12 cellular contexts compared by ENCODE assay signal in genomic region chr7:50594734-50595537, GRCh38. TPM values are rescaled to one million over a fixed set of nuclear protein-coding genes. Genes with fewer than 3 reads are reported as not detected.
DNase-seq lines count a peak whose midpoint lies in the region; ATAC-seq lines count a peak whose summit lies in the region.
"Had no signal": no experiment of that assay in that cellular context is flagged by ENCODE, and none has a peak within 500 bp of the region (broad histone marks: within the 10 kb centered on the region; RNA-seq: fewer than 3 reads in every experiment).

No MANE protein-coding gene starts in this region.

- H3K9me3 Mint-ChIP-seq in activated T-cell treated with anti-CD3 and anti-CD28 coated beads, Interleukin-2, amount 50 U/mL, for 24 hours, result no peaks in the 10 kb centered on the region
- H3K9me3 Mint-ChIP-seq in stimulated activated naive B cell treated with anti-CD40 and anti-IgM and Interleukin-4, amounts not matched to agents 10 μg/mL and 1 μg/mL and 100 μg/mL, for 72 hours, result no peaks in the 10 kb centered on the region
- H3K9me3 Mint-ChIP-seq: naive thymus-derived CD8-positive, alpha-beta T cell had no signal

- peak overlapping the region; percentile 72 for H3K27ac Mint-ChIP-seq in activated T-cell treated with anti-CD3 and anti-CD28 coated beads, Interleukin-2, amount 50 U/mL, for 24 hours
- no peak overlapping the region for H3K27ac Mint-ChIP-seq in stimulated activated naive B cell treated with anti-CD40 and anti-IgM and Interleukin-4, amounts not matched to agents 10 μg/mL and 1 μg/mL and 100 μg/mL, for 72 hours

- peaks cover 12% of the 10 kb centered on the region for H3K27me3 Mint-ChIP-seq in activated T-cell treated with anti-CD3 and anti-CD28 coated beads, Interleukin-2, amount 50 U/mL, for 24 hours
- H3K27me3 Mint-ChIP-seq in stimulated activated naive B cell treated with anti-CD40 and anti-IgM and Interleukin-4, amounts not matched to agents 10 μg/mL and 1 μg/mL and 100 μg/mL, for 72 hours, result peaks cover 0 to 12% of the 10 kb centered on the region in 2 donors

- peak overlapping the region; percentile 3 for H3K4me3 Mint-ChIP-seq in activated T-cell treated with anti-CD3 and anti-CD28 coated beads, Interleukin-2, amount 50 U/mL, for 24 hours
- H3K4me3 Mint-ChIP-seq in stimulated activated naive B cell treated with anti-CD40 and anti-IgM and Interleukin-4, amounts not matched to agents 10 μg/mL and 1 μg/mL and 100 μg/mL, for 72 hours, result no peak overlapping the region
- H3K4me3 Mint-ChIP-seq: naive thymus-derived CD8-positive, alpha-beta T cell had no signal

- no peak for DNase-seq in activated T-cell treated with anti-CD3 and anti-CD28 coated beads, Interleukin-2, amount 50 U/mL, for 24 hours
- DNase-seq in activated T-cell treated with anti-CD3 and anti-CD28 coated beads for 4 hours (no peak), T-helper 9 cell (no peak), midbrain (lab: John Stamatoyannopoulos, UW) (no peak), left cardiac atrium (no peak)
- DNase-seq in stimulated activated naive B cell treated with anti-CD40 and anti-IgM and Interleukin-4, amounts not matched to agents 10 μg/mL and 1 μg/mL and 100 μg/mL, for 72 hours, result no peak
- DNase-seq: amniotic stem cell; naive thymus-derived CD8-positive, alpha-beta T cell; NCI-H2081 treated with DMSO at 0.1 percent for 48 hours; stimulated activated CD4-positive, alpha-beta T cell treated with anti-CD3 and anti-CD28 coated beads, Interleukin-4, amount 100 ng/mL, for 24 hours had no signal

- H3K4me1 Mint-ChIP-seq in activated T-cell treated with anti-CD3 and anti-CD28 coated beads, Interleukin-2, amount 50 U/mL, for 24 hours (ENCODE audit: low read depth), result peaks cover 23% of the 10 kb centered on the region
- H3K4me1 Mint-ChIP-seq in stimulated activated naive B cell treated with anti-CD40 and anti-IgM and Interleukin-4, amounts not matched to agents 10 μg/mL and 1 μg/mL and 100 μg/mL, for 72 hours, result no peaks in the 10 kb centered on the region

- ATAC-seq in HG02623 (IDR thresholded peaks at IDR 0.05; ENCODE audit: unreplicated experiment), result peak; percentile 54
- ATAC-seq in HG03571 (IDR thresholded peaks at IDR 0.05; ENCODE audit: unreplicated experiment), result peak; percentile 47
- ATAC-seq in stimulated activated naive B cell treated with anti-CD40 and anti-IgM and Interleukin-4, amounts not matched to agents 10 μg/mL and 1 μg/mL and 100 μg/mL, for 72 hours (replicated peaks), result peak; percentile 20 to 69
- no peak for ATAC-seq in left cardiac atrium

- intact Hi-C loops in left cardiac atrium (cut with DNase I), result loop anchor here (5.0 to 10.0 kb wide), 2 partner anchors 128 to 130 kb away; no protein-coding TSS in a partner anchor

- peaks cover 4% of the 10 kb centered on the region for H3K36me3 Mint-ChIP-seq in activated T-cell treated with anti-CD3 and anti-CD28 coated beads, Interleukin-2, amount 50 U/mL, for 24 hours (ENCODE audit: low read depth)
- no peaks in the 10 kb centered on the region for H3K36me3 Mint-ChIP-seq in stimulated activated naive B cell treated with anti-CD40 and anti-IgM and Interleukin-4, amounts not matched to agents 10 μg/mL and 1 μg/mL and 100 μg/mL, for 72 hours

RNA-seq across cellular contexts. Expression of gene DDC, which starts 29.7 kb away (rescaled TPM):
- total RNA-seq in left cardiac atrium, result not detected
- total RNA-seq: naive thymus-derived CD8-positive, alpha-beta T cell had no signal

Comparison
In these comparisons a context has a peak if more than half of its experiments do, and no peak if none do; other contexts are left out.
1. ATAC-seq: peak in HG02623 (single experiment), HG03571 (single experiment) and stimulated activated naive B cell treated with anti-CD40 and anti-IgM and Interleukin-4, amounts not matched to agents 10 μg/mL and 1 μg/mL and 100 μg/mL, for 72 hours (2 of 2); none in left cardiac atrium (0 of 2).